ENCODE assay signal across 5 cellular contexts in the genomic region with DNA sequence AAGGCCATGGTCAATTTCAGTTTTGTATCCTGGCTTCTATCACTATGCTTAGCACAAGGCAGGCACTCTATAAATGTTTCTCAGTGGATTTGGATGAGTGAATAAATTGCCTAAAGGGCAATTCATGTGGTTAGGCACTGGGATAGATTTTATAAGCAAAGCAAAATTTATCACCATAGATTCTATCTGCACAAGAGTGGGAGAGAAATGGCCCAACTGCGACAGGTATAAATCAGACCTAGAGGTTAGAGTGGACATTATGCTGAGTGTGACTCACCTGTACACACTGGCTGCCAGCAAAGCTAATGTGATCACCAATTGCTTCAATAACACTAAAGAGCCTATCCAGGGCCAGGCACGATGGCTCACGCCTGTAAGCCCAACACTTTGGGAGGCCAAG.
"Had no signal": no experiment of that assay in that cellular context is flagged by ENCODE, and none has a peak within 500 bp of the region (broad histone marks: within the 10 kb centered on the region; RNA-seq: fewer than 3 reads in every experiment).

No MANE protein-coding gene starts in this region.

- H3K4me3 ChIP-seq: GM23338, K562 had no signal

- DNase-seq: H9, HCEC 1CT, IMR-90 had no signal
